Comparison of ENCODE assay signal across 19 cellular contexts in genomic region chr11:64592656-64593055, GRCh38. TPM values are rescaled to one million over a fixed set of nuclear protein-coding genes. Genes with fewer than 3 reads are reported as not detected.
DNase-seq lines count a peak whose midpoint lies in the region; ATAC-seq and TF ChIP-seq lines count a peak whose summit lies in the region.
"Had no signal": no experiment of that assay in that cellular context is flagged by ENCODE, and none has a peak within 500 bp of the region (broad histone marks: within the 10 kb centered on the region; RNA-seq: fewer than 3 reads in every experiment).

No MANE protein-coding gene starts in this region.

- intact Hi-C loops in CD14-positive monocyte (cut with micrococcal nuclease) = no loop called here

- no peaks in the 10 kb centered on the region for H3K79me2 ChIP-seq in osteoblast (ENCODE audit: insufficient read depth, low read length)

- no peak for ATAC-seq in activated naive CD8-positive, alpha-beta T cell treated with anti-CD3 and anti-CD28 coated beads, Interleukin-2, amount 10 ng/mL, durations not matched to agents 7 days and 5 days (ENCODE audit: low read depth)
- ATAC-seq in HG03432 (IDR thresholded peaks at IDR 0.05; ENCODE audit: unreplicated experiment) = no peak
- no peak for ATAC-seq in stimulated activated effector memory CD8-positive, alpha-beta T cell treated with anti-CD3 and anti-CD28 coated beads, Interleukin-12 subunit alpha, Interleukin-12 subunit beta, amount 100 ng/mL, for 72 hours

- no peaks in the 10 kb centered on the region for H4K20me1 ChIP-seq in osteoblast (ENCODE audit: insufficient read depth, low read length)

- H3K27ac Mint-ChIP-seq in activated naive CD8-positive, alpha-beta T cell treated with anti-CD3 and anti-CD28 coated beads, Interleukin-2, amount 10 ng/mL, durations not matched to agents 7 days and 5 days = no peak overlapping the region
- no peak overlapping the region for H3K27ac Mint-ChIP-seq in activated naive CD8-positive, alpha-beta T cell treated with anti-CD3 and anti-CD28 coated beads for 36 hours
- H3K27ac Mint-ChIP-seq in CD14-positive monocyte (no peak overlapping the region), osteocyte (ENCODE audit: unreplicated experiment) (no peak overlapping the region)
- no peak overlapping the region for H3K27ac Mint-ChIP-seq in stimulated activated effector memory CD8-positive, alpha-beta T cell treated with anti-CD3 and anti-CD28 coated beads, Interleukin-12 subunit alpha, Interleukin-12 subunit beta, amount 100 ng/mL, for 72 hours
- H3K27ac Mint-ChIP-seq: CD8-positive, alpha-beta memory T cell; HFFc6 had no signal

- POLR2A ChIA-PET in activated naive CD8-positive, alpha-beta T cell treated with anti-CD3 and anti-CD28 coated beads, Interleukin-2, amount 10 ng/mL, durations not matched to agents 7 days and 5 days (lab: Charles Lee) = no interaction called here

- H3K9me3 ChIP-seq in osteoblast (ENCODE audit: low read depth, low read length) = peaks cover 2% of the 10 kb centered on the region

- no peaks in the 10 kb centered on the region for H3K4me1 Mint-ChIP-seq in activated naive CD8-positive, alpha-beta T cell treated with anti-CD3 and anti-CD28 coated beads, Interleukin-2, amount 10 ng/mL, durations not matched to agents 7 days and 5 days
- H3K4me1 Mint-ChIP-seq in activated naive CD8-positive, alpha-beta T cell treated with anti-CD3 and anti-CD28 coated beads for 36 hours = no peaks in the 10 kb centered on the region
- H3K4me1 Mint-ChIP-seq in CD14-positive monocyte = no peaks in the 10 kb centered on the region
- H3K4me1 Mint-ChIP-seq in stimulated activated effector memory CD8-positive, alpha-beta T cell treated with anti-CD3 and anti-CD28 coated beads, Interleukin-12 subunit alpha, Interleukin-12 subunit beta, amount 100 ng/mL, for 72 hours = no peaks in the 10 kb centered on the region
- H3K4me1 Mint-ChIP-seq in osteocyte (ENCODE audit: unreplicated experiment) = no peaks in the 10 kb centered on the region
- H3K4me1 Mint-ChIP-seq: CD8-positive, alpha-beta memory T cell had no signal

- H3K9me3 Mint-ChIP-seq in activated naive CD8-positive, alpha-beta T cell treated with anti-CD3 and anti-CD28 coated beads, Interleukin-2, amount 10 ng/mL, durations not matched to agents 7 days and 5 days = peaks cover 10% of the 10 kb centered on the region
- H3K9me3 Mint-ChIP-seq in activated naive CD8-positive, alpha-beta T cell treated with anti-CD3 and anti-CD28 coated beads for 36 hours = peaks cover 10% of the 10 kb centered on the region
- peaks cover 8 to 16% (median 13%) of the 10 kb centered on the region in 7 donors for H3K9me3 Mint-ChIP-seq in CD14-positive monocyte
- H3K9me3 Mint-ChIP-seq in stimulated activated effector memory CD8-positive, alpha-beta T cell treated with anti-CD3 and anti-CD28 coated beads, Interleukin-12 subunit alpha, Interleukin-12 subunit beta, amount 100 ng/mL, for 72 hours = peaks cover 8% of the 10 kb centered on the region
- H3K9me3 Mint-ChIP-seq in osteocyte (ENCODE audit: unreplicated experiment) = peaks cover 9% of the 10 kb centered on the region

- TF ChIP-seq CTCF in CD14-positive monocyte (IDR thresholded peaks at IDR 0.05) = no peak
- no peak for TF ChIP-seq CTCF in osteoblast (IDR thresholded peaks at IDR 0.05; ENCODE audit: extremely low read depth, low read depth, low read length)
- TF ChIP-seq CTCF in osteocyte (IDR thresholded peaks at IDR 0.05) = no peak

- H3K27me3 ChIP-seq in osteoblast (ENCODE audit: insufficient read depth, low read length) = no peaks in the 10 kb centered on the region

- H3K27me3 Mint-ChIP-seq in activated naive CD8-positive, alpha-beta T cell treated with anti-CD3 and anti-CD28 coated beads, Interleukin-2, amount 10 ng/mL, durations not matched to agents 7 days and 5 days = peaks cover 15% of the 10 kb centered on the region
- H3K27me3 Mint-ChIP-seq in activated naive CD8-positive, alpha-beta T cell treated with anti-CD3 and anti-CD28 coated beads for 36 hours = peaks cover 12% of the 10 kb centered on the region
- H3K27me3 Mint-ChIP-seq in CD14-positive monocyte (ENCODE audit: low read depth in 3 of 3) = peaks cover 1 to 3% (median 3%) of the 10 kb centered on the region in 3 donors
- peaks cover 3% of the 10 kb centered on the region for H3K27me3 Mint-ChIP-seq in osteocyte (ENCODE audit: unreplicated experiment)

- H3K27ac ChIP-seq in osteoblast (ENCODE audit: low read depth, low read length) = no peak overlapping the region
- H3K27ac ChIP-seq: 22Rv1, HL-60 had no signal

- no peak overlapping the region for H3K4me3 ChIP-seq in osteoblast (ENCODE audit: insufficient read depth, low read length)

- no peaks in the 10 kb centered on the region for H3K36me3 Mint-ChIP-seq in activated naive CD8-positive, alpha-beta T cell treated with anti-CD3 and anti-CD28 coated beads, Interleukin-2, amount 10 ng/mL, durations not matched to agents 7 days and 5 days
- H3K36me3 Mint-ChIP-seq in activated naive CD8-positive, alpha-beta T cell treated with anti-CD3 and anti-CD28 coated beads for 36 hours = peaks cover 1% of the 10 kb centered on the region
- no peaks in the 10 kb centered on the region for H3K36me3 Mint-ChIP-seq in CD14-positive monocyte
- no peaks in the 10 kb centered on the region for H3K36me3 Mint-ChIP-seq in stimulated activated effector memory CD8-positive, alpha-beta T cell treated with anti-CD3 and anti-CD28 coated beads, Interleukin-12 subunit alpha, Interleukin-12 subunit beta, amount 100 ng/mL, for 72 hours
- H3K36me3 Mint-ChIP-seq in osteocyte (ENCODE audit: unreplicated experiment) = no peaks in the 10 kb centered on the region

- DNase-seq in activated naive CD8-positive, alpha-beta T cell treated with anti-CD3 and anti-CD28 coated beads, Interleukin-2, amount 10 ng/mL, durations not matched to agents 7 days and 5 days = peak; percentile 13
- DNase-seq in activated naive CD8-positive, alpha-beta T cell treated with anti-CD3 and anti-CD28 coated beads for 36 hours = no peak
- DNase-seq in CD14-positive monocyte (ENCODE audit: low spot score) (peak; percentile 27), iPS-NIHi11 (ENCODE audit: low spot score) (peak; percentile 7), osteoblast (ENCODE audit: insufficient read length, low spot score, missing footprints) (peak; percentile 71), osteocyte (ENCODE audit: extremely low spot score, unreplicated experiment) (no peak)
- no peak for DNase-seq in stimulated activated effector memory CD8-positive, alpha-beta T cell treated with anti-CD3 and anti-CD28 coated beads, Interleukin-12 subunit alpha, Interleukin-12 subunit beta, amount 100 ng/mL, for 72 hours (ENCODE audit: low spot score in 2 of 2)
- DNase-seq: Caco-2, DND-41, GDM1, HCEC 1CT, HFFc6 had no signal

- H3K4me2 ChIP-seq in osteoblast (ENCODE audit: insufficient read depth, low read length) = no peak overlapping the region

- H3K4me3 Mint-ChIP-seq in activated naive CD8-positive, alpha-beta T cell treated with anti-CD3 and anti-CD28 coated beads, Interleukin-2, amount 10 ng/mL, durations not matched to agents 7 days and 5 days = no peak overlapping the region
- H3K4me3 Mint-ChIP-seq in activated naive CD8-positive, alpha-beta T cell treated with anti-CD3 and anti-CD28 coated beads for 36 hours = no peak overlapping the region
- no peak overlapping the region for H3K4me3 Mint-ChIP-seq in CD14-positive monocyte
- H3K4me3 Mint-ChIP-seq in stimulated activated effector memory CD8-positive, alpha-beta T cell treated with anti-CD3 and anti-CD28 coated beads, Interleukin-12 subunit alpha, Interleukin-12 subunit beta, amount 100 ng/mL, for 72 hours = no peak overlapping the region
- H3K4me3 Mint-ChIP-seq in osteocyte (ENCODE audit: unreplicated experiment) = no peak overlapping the region
- H3K4me3 Mint-ChIP-seq: CD8-positive, alpha-beta memory T cell; HFFc6 had no signal

- H3K4me1 ChIP-seq in osteoblast (ENCODE audit: insufficient read depth, low read length) = no peaks in the 10 kb centered on the region

- no peaks in the 10 kb centered on the region for H3K36me3 ChIP-seq in osteoblast (ENCODE audit: insufficient read depth, low read length)

- no peak overlapping the region for H2AFZ ChIP-seq in osteoblast (ENCODE audit: low read length)

RNA-seq across cellular contexts. Expression of gene SLC22A12, which starts 1.6 kb away (rescaled TPM):
- not detected for total RNA-seq in activated naive CD8-positive, alpha-beta T cell treated with anti-CD3 and anti-CD28 coated beads, Interleukin-2, amount 10 ng/mL, durations not matched to agents 7 days and 5 days
- total RNA-seq in activated naive CD8-positive, alpha-beta T cell treated with anti-CD3 and anti-CD28 coated beads for 36 hours = not detected
- not detected for polyA plus RNA-seq in CD14-positive monocyte
- total RNA-seq in osteoblast (not detected in 2 replicates), osteocyte (not detected in 2 replicates)
- total RNA-seq: A673; Caco-2; CD8-positive, alpha-beta memory T cell; H1; HFFc6 had no signal
- polyA plus RNA-seq: BJ; CD8-positive, alpha-beta memory T cell; H1 had no signal

RNA-seq across cellular contexts. Expression of gene SLC22A11, which starts 36.9 kb away (rescaled TPM):
- not detected for total RNA-seq in activated naive CD8-positive, alpha-beta T cell treated with anti-CD3 and anti-CD28 coated beads, Interleukin-2, amount 10 ng/mL, durations not matched to agents 7 days and 5 days
- not detected for total RNA-seq in activated naive CD8-positive, alpha-beta T cell treated with anti-CD3 and anti-CD28 coated beads for 36 hours
- polyA plus RNA-seq in CD14-positive monocyte = not detected
- not detected in 2 replicates for total RNA-seq in osteoblast
- total RNA-seq in osteocyte = not detected in 2 replicates
- total RNA-seq: A673; CD8-positive, alpha-beta memory T cell; H1; HFFc6 had no signal
- polyA plus RNA-seq: BJ; CD8-positive, alpha-beta memory T cell; H1 had no signal

Comparison
In these comparisons a context has a peak if more than half of its experiments do, and no peak if none do; other contexts are left out.
1. DNase-seq: peak in activated naive CD8-positive, alpha-beta T cell treated with anti-CD3 and anti-CD28 coated beads, Interleukin-2, amount 10 ng/mL, durations not matched to agents 7 days and 5 days (single experiment), CD14-positive monocyte (single experiment), iPS-NIHi11 (single experiment) and osteoblast (single experiment); none in activated naive CD8-positive, alpha-beta T cell treated with anti-CD3 and anti-CD28 coated beads for 36 hours (single experiment), stimulated activated effector memory CD8-positive, alpha-beta T cell treated with anti-CD3 and anti-CD28 coated beads, Interleukin-12 subunit alpha, Interleukin-12 subunit beta, amount 100 ng/mL, for 72 hours (0 of 2) and osteocyte (single experiment).